In genomic region chr15:60507596-60508424, GRCh38 we compare ENCODE assay signal across 8 cellular contexts. TPM values are rescaled to one million over a fixed set of nuclear protein-coding genes. Genes with fewer than 3 reads are reported as not detected.
DNase-seq lines count a peak whose midpoint lies in the region; ATAC-seq, FAIRE-seq and TF ChIP-seq lines count a peak whose summit lies in the region.

No MANE protein-coding gene starts in this region.

- peaks cover 25 to 50% of the 10 kb centered on the region in 2 donors for H3K4me1 Mint-ChIP-seq in natural killer cell

- intact Hi-C loops in esophagus squamous epithelium (cut with DNase I), result no loop called here
- intact Hi-C loops in natural killer cell (cut with micrococcal nuclease), result loop anchor here (1.0 to 2.0 kb wide), 2 partner anchors 77 to 409 kb away; no protein-coding TSS in a partner anchor

- peak overlapping the region; percentile 85 to 86 for H3K27ac Mint-ChIP-seq in natural killer cell

- no peaks in the 10 kb centered on the region for H3K27me3 ChIP-seq in esophagus squamous epithelium

- peaks cover 0 to 66% (median 3%) of the 10 kb centered on the region in 3 donors for H3K36me3 ChIP-seq in esophagus squamous epithelium

- H3K9me3 Mint-ChIP-seq in natural killer cell, result no peaks in the 10 kb centered on the region

- FAIRE-seq in D721Med (lab: Jason Lieb, UNC) (peak; percentile 95), GM19239 (lab: Jason Lieb, UNC) (peak; percentile 97)

- WGBS in esophagus squamous epithelium, 2 donors, result 40 to 43% methylated on average over 11 of the region's 11 CpGs

- TF ChIP-seq CTCF in D721Med (IDR thresholded peaks at IDR 0.05; ENCODE audit: insufficient read depth, missing control alignments), result peak; percentile 95
- TF ChIP-seq CTCF in esophagus squamous epithelium (IDR thresholded peaks at IDR 0.05), result peak; percentile 78 to 95 (median 92)
- TF ChIP-seq CTCF in natural killer cell (IDR thresholded peaks at IDR 0.05), result peak; percentile 91

- H3K9me3 ChIP-seq in esophagus squamous epithelium, result no peaks in the 10 kb centered on the region

- H3K4me3 ChIP-seq in esophagus squamous epithelium, result no peak overlapping the region

- peak; percentile 95 for ATAC-seq in HG03175 (IDR thresholded peaks at IDR 0.05; ENCODE audit: unreplicated experiment)
- ATAC-seq in natural killer cell, result peak; percentile 93 to 94 (median 93)

- DNase-seq in D721Med (ENCODE audit: insufficient read length, low spot score) (no peak), GM19239 (ENCODE audit: insufficient read length, low spot score) (peak; percentile 40), NCI-H460 (ENCODE audit: extremely low read depth, low read depth) (peak; percentile 71), esophagus squamous epithelium (lab: John Stamatoyannopoulos, UW) (no peak), natural killer cell (no peak), GF-D8 (lab: John Stamatoyannopoulos, UW) (no peak)
- DNase-seq in activated CD4-positive, alpha-beta T cell treated with anti-CD3 and anti-CD28 coated beads, Interleukin-2, amount 50 U/mL, for 48 hours, result peak; percentile 29 to 45

- H3K4me3 Mint-ChIP-seq in natural killer cell, result peak overlapping the region; percentile 38

- peak overlapping the region in 3 of 4 donors; percentile 56 to 79 (median 70) for H3K27ac ChIP-seq in esophagus squamous epithelium

- TF ChIP-seq POLR2A in esophagus squamous epithelium (IDR thresholded peaks at IDR 0.05), result no peak

- no peaks in the 10 kb centered on the region for H3K27me3 Mint-ChIP-seq in natural killer cell (ENCODE audit: low read depth in 2 of 2)

- peaks cover 5 to 33% (median 6%) of the 10 kb centered on the region in 3 donors for H3K4me1 ChIP-seq in esophagus squamous epithelium

- peaks cover 41% of the 10 kb centered on the region for H3K36me3 Mint-ChIP-seq in natural killer cell

RNA-seq across cellular contexts. Expression of gene ICE2, which starts 28.9 kb away (rescaled TPM):
- total RNA-seq in NCI-H460 (2014; rRNA removed; shearing (Covaris generic)), result 49.0 and 49.2 TPM in 2 replicates
- polyA plus RNA-seq in NCI-H460 (2014; cell fraction: nucleus; rRNA removed), result 48.3 and 48.9 TPM in 2 replicates
- total RNA-seq in esophagus squamous epithelium (10 to 100 TPM in 3 of 4 donors, 1 to 10 TPM in 1; 7.0 to 35.9 (median 19.9) TPM), natural killer cell (10 to 100 TPM; 21.7 to 36.7 (median 32.9) TPM)

Comparison
In these comparisons a context has a peak if more than half of its experiments do, and no peak if none do; other contexts are left out.
1. DNase-seq: peak in GM19239 (single experiment), NCI-H460 (single experiment) and activated CD4-positive, alpha-beta T cell treated with anti-CD3 and anti-CD28 coated beads, Interleukin-2, amount 50 U/mL, for 48 hours (2 of 2); none in D721Med (single experiment), esophagus squamous epithelium (single experiment), natural killer cell (single experiment) and GF-D8 (single experiment).
2. Peak in every context shown above with its lines, with median percentiles within 50 percentile points of each other: CTCF ChIP-seq.